ENCODE assay signal across 31 cellular contexts in genomic region chr2:201100497-201100896, GRCh38.
"Had no signal": no experiment of that assay in that cellular context is flagged by ENCODE, and none has a peak within 500 bp of the region (broad histone marks: within the 10 kb centered on the region; RNA-seq: fewer than 3 reads in every experiment).

No MANE protein-coding gene starts in this region.

- H3K4me1 Mint-ChIP-seq: natural killer cell; nephron; neural progenitor cell; stimulated activated naive CD8-positive, alpha-beta T cell treated with anti-CD3 and anti-CD28 coated beads, Interleukin-15, amount 100 ng/mL, for 72 hours had no signal

- H3K27me3 Mint-ChIP-seq: progenitor cell of endocrine pancreas; stimulated activated memory B cell treated with anti-CD40 and anti-IgM and Interleukin-4, amounts not matched to agents 10 μg/mL and 1 μg/mL and 100 μg/mL, for 72 hours; stimulated activated naive CD8-positive, alpha-beta T cell treated with anti-CD3 and anti-CD28 coated beads, Interleukin-15, amount 100 ng/mL, for 72 hours; type B pancreatic cell had no signal

- H3K4me3 Mint-ChIP-seq: natural killer cell; nephron; neural progenitor cell; stimulated activated memory B cell treated with anti-CD40 and anti-IgM and Interleukin-4, amounts not matched to agents 10 μg/mL and 1 μg/mL and 100 μg/mL, for 72 hours; stimulated activated naive CD8-positive, alpha-beta T cell treated with anti-CD3 and anti-CD28 coated beads, Interleukin-15, amount 100 ng/mL, for 72 hours; type B pancreatic cell had no signal

- H3K4me3 ChIP-seq: neural progenitor cell, ovary, psoas muscle, skin epidermis, smooth muscle cell, spleen, suprapubic skin, testis, tibial artery, transverse colon, upper lobe of right lung, uterus had no signal

- H2AFZ ChIP-seq: neural progenitor cell, parathyroid adenoma had no signal

- H3K27me3 ChIP-seq: neural progenitor cell, ovary, spleen, suprapubic skin, testis, tibial artery, transverse colon, upper lobe of right lung, uterus had no signal

- H3K9me3 Mint-ChIP-seq: natural killer cell; nephron; neural progenitor cell; stimulated activated memory B cell treated with anti-CD40 and anti-IgM and Interleukin-4, amounts not matched to agents 10 μg/mL and 1 μg/mL and 100 μg/mL, for 72 hours; stimulated activated naive CD8-positive, alpha-beta T cell treated with anti-CD3 and anti-CD28 coated beads, Interleukin-15, amount 100 ng/mL, for 72 hours; type B pancreatic cell had no signal

- ATAC-seq: natural killer cell; psoas muscle; right cardiac atrium; sciatic nerve; stimulated activated memory B cell treated with anti-CD40 and anti-IgM and Interleukin-4, amounts not matched to agents 10 μg/mL and 1 μg/mL and 100 μg/mL, for 72 hours; stimulated activated naive CD8-positive, alpha-beta T cell treated with anti-CD3 and anti-CD28 coated beads, Interleukin-15, amount 100 ng/mL, for 72 hours; stimulated activated naive CD8-positive, alpha-beta T cell treated with anti-CD3 and anti-CD28 coated beads, Interleukin-15, Interleukin-2, amounts not matched to agents 100 U/mL and 50 U/mL, for 24 hours; upper lobe of right lung had no signal

- H3K4me2 ChIP-seq: neural progenitor cell, smooth muscle cell had no signal

- H3K27ac Mint-ChIP-seq: natural killer cell; nephron; neural progenitor cell; progenitor cell of endocrine pancreas; stimulated activated naive CD8-positive, alpha-beta T cell treated with anti-CD3 and anti-CD28 coated beads, Interleukin-15, amount 100 ng/mL, for 72 hours; type B pancreatic cell had no signal

- H3K36me3 ChIP-seq: neural progenitor cell, ovary, suprapubic skin, tibial artery, transverse colon, upper lobe of right lung, uterus had no signal

- H3K9me3 ChIP-seq: ovary, psoas muscle, spleen, suprapubic skin, testis, tibial artery, transverse colon, upper lobe of right lung, uterus had no signal

- H3K9ac ChIP-seq: neural progenitor cell, parathyroid adenoma had no signal

- H3K4me1 ChIP-seq: neural progenitor cell, parathyroid adenoma, psoas muscle, suprapubic skin, testis, tibial artery, upper lobe of right lung, uterus had no signal

- H3K27ac ChIP-seq: neural progenitor cell, ovary, parathyroid adenoma, psoas muscle, skin epidermis, spleen, suprapubic skin, testis, tibial artery, transverse colon, upper lobe of right lung, uterus had no signal

- H3K79me2 ChIP-seq: parathyroid adenoma had no signal

- DNase-seq: natural killer cell; occipital lobe; ovary; posterior cingulate gyrus; psoas muscle; right cardiac atrium; spleen; stimulated activated CD4-positive, alpha-beta T cell treated with anti-CD3 and anti-CD28 coated beads, Interleukin-12 subunit alpha, Interleukin-12 subunit beta, amount 100 ng/mL, for 4 hours; stimulated activated CD4-positive, alpha-beta T cell treated with anti-CD3 and anti-CD28 coated beads, Interleukin-1b, Interleukin-23, amount 100 ng/mL, for 48 hours; stimulated activated CD4-positive, alpha-beta T cell treated with anti-CD3 and anti-CD28 coated beads, Interleukin-4, amount 100 ng/mL, for 1 hour; stimulated activated CD4-positive, alpha-beta T cell treated with anti-CD3 and anti-CD28 coated beads, Interleukin-4, amount 100 ng/mL, for 4 hours; stimulated activated CD8-positive, alpha-beta memory T cell treated with anti-CD3 and anti-CD28 coated beads, Interleukin-4, amount 100 ng/mL, for 48 hours; stimulated activated naive CD4-positive, alpha-beta T cell; stimulated activated naive CD8-positive, alpha-beta T cell treated with anti-CD3 and anti-CD28 coated beads, Interleukin-15, amount 100 ng/mL, for 72 hours; stimulated activated naive CD8-positive, alpha-beta T cell treated with anti-CD3 and anti-CD28 coated beads, Interleukin-15, Interleukin-2, amounts not matched to agents 100 U/mL and 50 U/mL, for 24 hours; substantia nigra; testis; tibial artery; transverse colon; upper lobe of right lung; uterus had no signal

- H3K36me3 Mint-ChIP-seq: natural killer cell, neural progenitor cell, type B pancreatic cell had no signal
